1 cellular context compared by ENCODE assay signal in the genomic region with DNA sequence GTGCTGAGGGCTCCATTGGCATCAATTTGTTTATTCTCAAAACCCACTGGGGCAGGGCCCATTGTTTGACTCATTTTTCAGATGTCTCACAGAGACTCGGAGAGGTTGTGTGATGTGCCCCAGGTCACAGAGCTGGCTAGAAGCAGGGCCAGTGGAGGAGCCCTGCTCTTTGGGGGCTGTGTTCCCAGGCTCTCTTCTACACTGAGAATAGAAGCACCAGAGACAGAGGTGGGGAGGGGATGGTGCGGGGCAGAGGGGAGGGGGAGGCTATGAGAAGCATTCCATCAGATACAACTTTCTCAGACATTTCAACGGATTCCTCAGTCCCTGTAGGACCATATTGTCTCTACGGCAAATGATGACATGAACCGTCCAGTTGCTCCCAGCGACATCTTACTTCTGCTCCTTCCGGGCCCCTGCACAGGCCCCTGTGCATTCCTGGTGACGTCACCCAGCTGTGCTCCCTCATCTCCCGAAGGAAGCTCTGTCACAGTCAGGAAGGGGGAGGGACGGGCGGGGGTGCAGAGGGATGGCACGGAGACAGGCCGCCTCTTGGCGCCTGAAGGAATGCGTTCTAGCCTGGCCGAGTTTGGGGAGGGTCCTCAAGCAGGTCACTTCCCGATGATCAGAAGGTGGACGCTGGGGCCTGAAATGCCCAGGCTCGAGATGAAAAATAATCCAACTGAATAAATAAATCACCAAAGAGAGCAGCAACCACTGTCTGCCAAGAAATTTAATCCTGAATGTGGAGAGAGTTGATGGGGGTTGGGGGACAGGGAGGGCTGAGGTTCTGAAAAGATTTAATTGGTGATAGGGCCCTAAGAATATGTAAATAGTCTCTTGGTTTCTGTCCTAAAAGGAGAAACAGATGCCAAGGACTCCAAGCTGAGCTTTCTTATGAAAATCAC.
A peak's percentile ranks its signal among the peaks of the same experiment; 100 is the strongest.
TF ChIP-seq lines count a peak whose summit lies in the region.

No MANE protein-coding gene starts in this region.

TF ChIP-seq in H1, 55 proteins besides CTCF, POLR2A, EP300 and RAD21 (continued from another document):
- TF ChIP-seq, protein P1, sequence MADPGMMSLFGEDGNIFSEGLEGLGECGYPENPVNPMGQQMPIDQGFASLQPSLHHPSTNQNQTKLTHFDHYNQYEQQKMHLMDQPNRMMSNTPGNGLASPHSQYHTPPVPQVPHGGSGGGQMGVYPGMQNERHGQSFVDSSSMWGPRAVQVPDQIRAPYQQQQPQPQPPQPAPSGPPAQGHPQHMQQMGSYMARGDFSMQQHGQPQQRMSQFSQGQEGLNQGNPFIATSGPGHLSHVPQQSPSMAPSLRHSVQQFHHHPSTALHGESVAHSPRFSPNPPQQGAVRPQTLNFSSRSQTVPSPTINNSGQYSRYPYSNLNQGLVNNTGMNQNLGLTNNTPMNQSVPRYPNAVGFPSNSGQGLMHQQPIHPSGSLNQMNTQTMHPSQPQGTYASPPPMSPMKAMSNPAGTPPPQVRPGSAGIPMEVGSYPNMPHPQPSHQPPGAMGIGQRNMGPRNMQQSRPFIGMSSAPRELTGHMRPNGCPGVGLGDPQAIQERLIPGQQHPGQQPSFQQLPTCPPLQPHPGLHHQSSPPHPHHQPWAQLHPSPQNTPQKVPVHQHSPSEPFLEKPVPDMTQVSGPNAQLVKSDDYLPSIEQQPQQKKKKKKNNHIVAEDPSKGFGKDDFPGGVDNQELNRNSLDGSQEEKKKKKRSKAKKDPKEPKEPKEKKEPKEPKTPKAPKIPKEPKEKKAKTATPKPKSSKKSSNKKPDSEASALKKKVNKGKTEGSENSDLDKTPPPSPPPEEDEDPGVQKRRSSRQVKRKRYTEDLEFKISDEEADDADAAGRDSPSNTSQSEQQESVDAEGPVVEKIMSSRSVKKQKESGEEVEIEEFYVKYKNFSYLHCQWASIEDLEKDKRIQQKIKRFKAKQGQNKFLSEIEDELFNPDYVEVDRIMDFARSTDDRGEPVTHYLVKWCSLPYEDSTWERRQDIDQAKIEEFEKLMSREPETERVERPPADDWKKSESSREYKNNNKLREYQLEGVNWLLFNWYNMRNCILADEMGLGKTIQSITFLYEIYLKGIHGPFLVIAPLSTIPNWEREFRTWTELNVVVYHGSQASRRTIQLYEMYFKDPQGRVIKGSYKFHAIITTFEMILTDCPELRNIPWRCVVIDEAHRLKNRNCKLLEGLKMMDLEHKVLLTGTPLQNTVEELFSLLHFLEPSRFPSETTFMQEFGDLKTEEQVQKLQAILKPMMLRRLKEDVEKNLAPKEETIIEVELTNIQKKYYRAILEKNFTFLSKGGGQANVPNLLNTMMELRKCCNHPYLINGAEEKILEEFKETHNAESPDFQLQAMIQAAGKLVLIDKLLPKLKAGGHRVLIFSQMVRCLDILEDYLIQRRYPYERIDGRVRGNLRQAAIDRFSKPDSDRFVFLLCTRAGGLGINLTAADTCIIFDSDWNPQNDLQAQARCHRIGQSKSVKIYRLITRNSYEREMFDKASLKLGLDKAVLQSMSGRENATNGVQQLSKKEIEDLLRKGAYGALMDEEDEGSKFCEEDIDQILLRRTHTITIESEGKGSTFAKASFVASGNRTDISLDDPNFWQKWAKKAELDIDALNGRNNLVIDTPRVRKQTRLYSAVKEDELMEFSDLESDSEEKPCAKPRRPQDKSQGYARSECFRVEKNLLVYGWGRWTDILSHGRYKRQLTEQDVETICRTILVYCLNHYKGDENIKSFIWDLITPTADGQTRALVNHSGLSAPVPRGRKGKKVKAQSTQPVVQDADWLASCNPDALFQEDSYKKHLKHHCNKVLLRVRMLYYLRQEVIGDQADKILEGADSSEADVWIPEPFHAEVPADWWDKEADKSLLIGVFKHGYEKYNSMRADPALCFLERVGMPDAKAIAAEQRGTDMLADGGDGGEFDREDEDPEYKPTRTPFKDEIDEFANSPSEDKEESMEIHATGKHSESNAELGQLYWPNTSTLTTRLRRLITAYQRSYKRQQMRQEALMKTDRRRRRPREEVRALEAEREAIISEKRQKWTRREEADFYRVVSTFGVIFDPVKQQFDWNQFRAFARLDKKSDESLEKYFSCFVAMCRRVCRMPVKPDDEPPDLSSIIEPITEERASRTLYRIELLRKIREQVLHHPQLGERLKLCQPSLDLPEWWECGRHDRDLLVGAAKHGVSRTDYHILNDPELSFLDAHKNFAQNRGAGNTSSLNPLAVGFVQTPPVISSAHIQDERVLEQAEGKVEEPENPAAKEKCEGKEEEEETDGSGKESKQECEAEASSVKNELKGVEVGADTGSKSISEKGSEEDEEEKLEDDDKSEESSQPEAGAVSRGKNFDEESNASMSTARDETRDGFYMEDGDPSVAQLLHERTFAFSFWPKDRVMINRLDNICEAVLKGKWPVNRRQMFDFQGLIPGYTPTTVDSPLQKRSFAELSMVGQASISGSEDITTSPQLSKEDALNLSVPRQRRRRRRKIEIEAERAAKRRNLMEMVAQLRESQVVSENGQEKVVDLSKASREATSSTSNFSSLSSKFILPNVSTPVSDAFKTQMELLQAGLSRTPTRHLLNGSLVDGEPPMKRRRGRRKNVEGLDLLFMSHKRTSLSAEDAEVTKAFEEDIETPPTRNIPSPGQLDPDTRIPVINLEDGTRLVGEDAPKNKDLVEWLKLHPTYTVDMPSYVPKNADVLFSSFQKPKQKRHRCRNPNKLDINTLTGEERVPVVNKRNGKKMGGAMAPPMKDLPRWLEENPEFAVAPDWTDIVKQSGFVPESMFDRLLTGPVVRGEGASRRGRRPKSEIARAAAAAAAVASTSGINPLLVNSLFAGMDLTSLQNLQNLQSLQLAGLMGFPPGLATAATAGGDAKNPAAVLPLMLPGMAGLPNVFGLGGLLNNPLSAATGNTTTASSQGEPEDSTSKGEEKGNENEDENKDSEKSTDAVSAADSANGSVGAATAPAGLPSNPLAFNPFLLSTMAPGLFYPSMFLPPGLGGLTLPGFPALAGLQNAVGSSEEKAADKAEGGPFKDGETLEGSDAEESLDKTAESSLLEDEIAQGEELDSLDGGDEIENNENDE (IDR thresholded peaks at IDR 0.05; ENCODE audit: insufficient replicate concordance, low read length) = no peak
- TF ChIP-seq CEBPB (IDR thresholded peaks at IDR 0.05; ENCODE audit: low read depth, low read length) = no peak
- no peak for TF ChIP-seq GABPA (IDR thresholded peaks at IDR 0.05; ENCODE audit: borderline replicate concordance, insufficient read depth, low read length)
- TF ChIP-seq CREB1 (IDR thresholded peaks at IDR 0.05) = peak; percentile 72
- no peak for TF ChIP-seq NRF1 (IDR thresholded peaks at IDR 0.05; ENCODE audit: low read depth, low read length)
- TF ChIP-seq CHD1 (IDR thresholded peaks at IDR 0.05; ENCODE audit: low read depth, low read length) = no peak
- TF ChIP-seq BCL11A (IDR thresholded peaks at IDR 0.05; ENCODE audit: low read depth in 2 of 2, low read length in 2 of 2) = no peak
- TF ChIP-seq KDM1A (IDR thresholded peaks at IDR 0.05; ENCODE audit: borderline replicate concordance, low read length) = peak; percentile 32; the same call in 1 of the 2 replicates
- no peak for TF ChIP-seq SAP30 (IDR thresholded peaks at IDR 0.05; ENCODE audit: insufficient read depth, insufficient replicate concordance, low read length)
- TF ChIP-seq SIN3A (conservative IDR thresholded peaks at IDR 0.05 in 1 of 2, IDR thresholded peaks at IDR 0.05 in 1 of 2; ENCODE audit: low read depth in 1 of 2, low read length in 2 of 2) = no peak
- TF ChIP-seq ASH2L (IDR thresholded peaks at IDR 0.05; ENCODE audit: low read length) = peak; percentile 59
- 0 out of 2 replicates have a peak, but pooled peaks have one; percentile 63 for TF ChIP-seq JUN (IDR thresholded peaks at IDR 0.05; ENCODE audit: low read depth, low read length)
- no peak for TF ChIP-seq USF2 (IDR thresholded peaks at IDR 0.05; ENCODE audit: low read length)
- no peak for TF ChIP-seq KDM4A (IDR thresholded peaks at IDR 0.05; ENCODE audit: low read depth, low read length, severe bottlenecking)
- TF ChIP-seq SIRT6 (IDR thresholded peaks at IDR 0.05; ENCODE audit: low read length) = no peak
- TF ChIP-seq, protein P2, sequence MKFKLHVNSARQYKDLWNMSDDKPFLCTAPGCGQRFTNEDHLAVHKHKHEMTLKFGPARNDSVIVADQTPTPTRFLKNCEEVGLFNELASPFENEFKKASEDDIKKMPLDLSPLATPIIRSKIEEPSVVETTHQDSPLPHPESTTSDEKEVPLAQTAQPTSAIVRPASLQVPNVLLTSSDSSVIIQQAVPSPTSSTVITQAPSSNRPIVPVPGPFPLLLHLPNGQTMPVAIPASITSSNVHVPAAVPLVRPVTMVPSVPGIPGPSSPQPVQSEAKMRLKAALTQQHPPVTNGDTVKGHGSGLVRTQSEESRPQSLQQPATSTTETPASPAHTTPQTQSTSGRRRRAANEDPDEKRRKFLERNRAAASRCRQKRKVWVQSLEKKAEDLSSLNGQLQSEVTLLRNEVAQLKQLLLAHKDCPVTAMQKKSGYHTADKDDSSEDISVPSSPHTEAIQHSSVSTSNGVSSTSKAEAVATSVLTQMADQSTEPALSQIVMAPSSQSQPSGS (IDR thresholded peaks at IDR 0.05; ENCODE audit: low read length) = no peak
- no peak for TF ChIP-seq TCF12 (IDR thresholded peaks at IDR 0.05; ENCODE audit: low read depth, low read length)
- TF ChIP-seq TBP (IDR thresholded peaks at IDR 0.05; ENCODE audit: low read depth, low read length) = no peak
- TF ChIP-seq RXRA (IDR thresholded peaks at IDR 0.05; ENCODE audit: insufficient read depth, low read depth, low read length) = no peak
- TF ChIP-seq CTBP2 (IDR thresholded peaks at IDR 0.05; ENCODE audit: borderline replicate concordance, insufficient read depth, insufficient read length, low read length) = no peak
- no peak for TF ChIP-seq POLR2AphosphoS5 (IDR thresholded peaks at IDR 0.05; ENCODE audit: low read depth, low read length)
- no peak for TF ChIP-seq EZH2 (IDR thresholded peaks at IDR 0.05; ENCODE audit: low read depth, low read length, severe bottlenecking)
- TF ChIP-seq ZNF274 (IDR thresholded peaks at IDR 0.05; ENCODE audit: borderline replicate concordance, extremely low read depth, low read length) = no peak
- TF ChIP-seq FOSL1 (IDR thresholded peaks at IDR 0.05; ENCODE audit: insufficient read depth, low read depth, low read length) = no peak
TF ChIP-seq in H1: peak in this region for 5.
